8 cellular contexts compared by ENCODE assay signal in genomic region chr20:32742322-32743236, GRCh38. TPM values are rescaled to one million over a fixed set of nuclear protein-coding genes. Genes with fewer than 3 reads are reported as not detected.
DNase-seq lines count a peak whose midpoint lies in the region; ATAC-seq and TF ChIP-seq lines count a peak whose summit lies in the region.

No MANE protein-coding gene starts in this region.

- H3K4me3 ChIP-seq in PC-3 (ENCODE audit: low read length) (peak overlapping the region; percentile 79), mononuclear cell (ENCODE audit: low read length) (peak overlapping the region; percentile 74), aorta (ENCODE audit: low read length in 2 of 2) (peak overlapping the region; percentile 60 to 62)

- intact Hi-C loops in PC-3 (cut with micrococcal nuclease): no loop called here
- intact Hi-C loops in aorta (cut with DNase I): no loop called here

- H3K4me1 ChIP-seq in PC-3 (ENCODE audit: insufficient read depth, low read length) (peaks cover 33% of the 10 kb centered on the region), mononuclear cell (ENCODE audit: insufficient read depth, low read length) (peaks cover 31% of the 10 kb centered on the region), aorta (ENCODE audit: control insufficient read depth in 1 of 2, insufficient read depth in 2 of 2, low read length in 2 of 2) (peaks cover 0 to 3% of the 10 kb centered on the region in 2 donors)

- H3K27ac ChIP-seq in PC-3 (ENCODE audit: low read length) (no peak overlapping the region), cingulate gyrus (ENCODE audit: low read depth, low read length) (peak overlapping the region; percentile 19), aorta (ENCODE audit: low read depth in 1 of 2, low read length in 2 of 2) (peak overlapping the region; percentile 4 to 70)

- H3K9me3 ChIP-seq in PC-3 (ENCODE audit: low read length) (no peaks in the 10 kb centered on the region), mononuclear cell (ENCODE audit: low read depth, low read length) (no peaks in the 10 kb centered on the region), aorta (ENCODE audit: control insufficient read depth, low read length) (no peaks in the 10 kb centered on the region)

- H2AFZ ChIP-seq in PC-3 (ENCODE audit: low read length): peak overlapping the region; percentile 85

- H4K20me1 ChIP-seq in PC-3 (ENCODE audit: low read length): no peaks in the 10 kb centered on the region

- no peak for TF ChIP-seq CTCF in PC-3 (conservative IDR thresholded peaks at IDR 0.05; ENCODE audit: low read depth, low read length)

- peak overlapping the region; percentile 94 for H3K4me2 ChIP-seq in PC-3 (ENCODE audit: low read length)

- H3K36me3 ChIP-seq in PC-3 (ENCODE audit: low read depth, low read length): no peaks in the 10 kb centered on the region
- no peaks in the 10 kb centered on the region for H3K36me3 ChIP-seq in aorta (ENCODE audit: control insufficient read depth in 1 of 2, insufficient read depth in 2 of 2, low read length in 1 of 2)

- POLR2A ChIA-PET in PC-3 (lab: Charles Lee; ENCODE audit: unreplicated experiment): no interaction called here

- H3K27me3 ChIP-seq in PC-3 (ENCODE audit: low read length) (no peaks in the 10 kb centered on the region), mononuclear cell (ENCODE audit: insufficient read depth, low read length) (no peaks in the 10 kb centered on the region), aorta (ENCODE audit: control insufficient read depth in 1 of 2, insufficient read depth in 2 of 2, low read length in 1 of 2) (no peaks in the 10 kb centered on the region)

- peaks cover 17% of the 10 kb centered on the region for H3K79me2 ChIP-seq in PC-3 (ENCODE audit: low read length)

- DNase-seq in PC-3: no peak
- DNase-seq in aorta: no peak
- DNase-seq in amniotic stem cell (lab: John Stamatoyannopoulos, UW): no peak

- TSS peak; percentile 35 for BruUV-seq in PC-3 (replicated peaks; lab: Mats Ljungman, UMichigan)

- ATAC-seq in GM18511 (IDR thresholded peaks at IDR 0.05; ENCODE audit: unreplicated experiment): peak; percentile 5
- ATAC-seq in PC-3: peak; percentile 2; the same call in 1 of the 2 replicates
- ATAC-seq in aorta (ENCODE audit: low FRiP score): peak; percentile 13
- no peak for ATAC-seq in HG02678 (IDR thresholded peaks at IDR 0.05; ENCODE audit: unreplicated experiment)
- no peak for ATAC-seq in GM18870 (IDR thresholded peaks at IDR 0.05; ENCODE audit: unreplicated experiment)

- H3K9ac ChIP-seq in PC-3 (ENCODE audit: low read length): peak overlapping the region; percentile 80

- CTCF ChIA-PET in PC-3 (lab: Charles Lee): interaction anchor here (0.7 kb wide), 1 partner anchor 36 kb away, joined by 4 read pairs; no protein-coding TSS in a partner anchor

- no peaks in the 10 kb centered on the region for H3K9me2 ChIP-seq in PC-3 (replicated peaks; ENCODE audit: low read length)

- 12 to 13% methylated on average over 25 of the region's 25 CpGs for WGBS in aorta, 2 donors

- peaks cover 3% of the 10 kb centered on the region for H3F3A ChIP-seq in PC-3 (ENCODE audit: low read length, unreplicated experiment)

RNA-seq across cellular contexts. Expression of gene COMMD7, which starts 0.7 kb away (rescaled TPM):
- total RNA-seq in PC-3 (2014; rRNA removed) (32.5 and 33.5 TPM in 2 replicates), mononuclear cell (37.6 TPM), aorta (10 to 100 TPM; 37.5 to 39.0 TPM)
- 10 to 100 TPM; 63.1 to 66.9 TPM for polyA plus RNA-seq in aorta

RNA-seq across cellular contexts. Expression of gene DNMT3B, which starts 19.6 kb away (rescaled TPM):
- 7.3 and 9.3 TPM in 2 replicates for total RNA-seq in PC-3 (2014; rRNA removed)
- total RNA-seq in mononuclear cell: 0.21 TPM
- 1 to 10 TPM in 1 of 2 donors, under 1 TPM in 1; 0.71 to 1.9 TPM for total RNA-seq in aorta
- under 1 TPM; 0.25 to 0.79 TPM for polyA plus RNA-seq in aorta

Comparison
In these comparisons a context has a peak if more than half of its experiments do, and no peak if none do; other contexts are left out.
1. ATAC-seq: peak in GM18511 (single experiment), PC-3 (single experiment) and aorta (single experiment); none in HG02678 (single experiment) and GM18870 (single experiment).
2. Peak in every context shown above with its lines, with median percentiles within 50 percentile points of each other: H3K4me3 ChIP-seq.